19 cellular contexts compared by ENCODE assay signal in genomic region chr2:16644204-16644925, GRCh38. TPM values are rescaled to one million over a fixed set of nuclear protein-coding genes. Genes with fewer than 3 reads are reported as not detected.
DNase-seq lines count a peak whose midpoint lies in the region; ATAC-seq and TF ChIP-seq lines count a peak whose summit lies in the region.
"Had no signal": no experiment of that assay in that cellular context is flagged by ENCODE, and none has a peak within 500 bp of the region (broad histone marks: within the 10 kb centered on the region; RNA-seq: fewer than 3 reads in every experiment).

No MANE protein-coding gene starts in this region.

- CTCF ChIA-PET in A673 (lab: Charles Lee) (no interaction called here), activated B cell treated with CpG ODN at 0.5 μM for 24 hours (lab: Charles Lee) (no interaction called here)

- H2AK5ac ChIP-seq in neuronal stem cell (ENCODE audit: low read depth, low read length): no peak overlapping the region

- H3K9me3 ChIP-seq in A673 (ENCODE audit: low read depth, low read length, poor library complexity, severe bottlenecking) (no peaks in the 10 kb centered on the region), neuronal stem cell (replicated peaks in 1 of 2; ENCODE audit: control insufficient read depth in 2 of 2, insufficient read depth in 1 of 2, low read depth in 1 of 2, low read length in 2 of 2) (no peaks in the 10 kb centered on the region)
- H3K9me3 ChIP-seq: sigmoid colon, uterus had no signal

- no peak overlapping the region for H3K4me3 Mint-ChIP-seq in activated B cell treated with CpG ODN at 0.5 μM for 24 hours
- H3K4me3 Mint-ChIP-seq: CD8-positive, alpha-beta memory T cell; T-helper 1 cell treated with Interleukin-12 subunit alpha and Interleukin-12 subunit beta and Interleukin-4 antibody, amounts not matched to agents 30 μg/mL and 1 μg/mL, for 36 hours had no signal

- no TSS peak for BruUV-seq in A673 (replicated peaks; lab: Mats Ljungman, UMichigan)

- ATAC-seq in HG02798 (IDR thresholded peaks at IDR 0.05; ENCODE audit: poor library complexity, unreplicated experiment) (peak; percentile 52), activated B cell treated with CpG ODN at 0.5 μM for 24 hours (ENCODE audit: low read depth) (no peak), GM19328 (IDR thresholded peaks at IDR 0.05; ENCODE audit: unreplicated experiment) (no peak)
- ATAC-seq: activated CD4-positive, CD25-positive, alpha-beta regulatory T cell treated with anti-CD3 and anti-CD28 coated beads, Interleukin-2, amount 50 U/mL, for 24 hours; left ventricle myocardium superior had no signal

- H3K18ac ChIP-seq in neuronal stem cell (ENCODE audit: low read length): no peak overlapping the region

- peak overlapping the region; percentile 41 for H3K27ac Mint-ChIP-seq in activated B cell treated with CpG ODN at 0.5 μM for 24 hours
- H3K27ac Mint-ChIP-seq: T-helper 1 cell treated with Interleukin-12 subunit alpha and Interleukin-12 subunit beta and Interleukin-4 antibody, amounts not matched to agents 30 μg/mL and 1 μg/mL, for 36 hours had no signal

- H3K4ac ChIP-seq in neuronal stem cell (ENCODE audit: low read length): no peak overlapping the region

- peaks cover 89% of the 10 kb centered on the region for H3K4me1 Mint-ChIP-seq in activated B cell treated with CpG ODN at 0.5 μM for 24 hours

- no peak overlapping the region for H3K4me2 ChIP-seq in neuronal stem cell (ENCODE audit: insufficient read depth, low read length, poor library complexity, severe bottlenecking)

- H3K79me1 ChIP-seq in neuronal stem cell (ENCODE audit: low read depth, low read length): no peaks in the 10 kb centered on the region

- H3K36me3 Mint-ChIP-seq in activated B cell treated with CpG ODN at 0.5 μM for 24 hours (ENCODE audit: low read depth): peaks cover 84% of the 10 kb centered on the region
- H3K36me3 Mint-ChIP-seq: CD8-positive, alpha-beta memory T cell had no signal

- no peak overlapping the region for H2BK5ac ChIP-seq in neuronal stem cell (ENCODE audit: low read length)

- H3K9ac ChIP-seq in neuronal stem cell (ENCODE audit: low read depth, low read length, poor library complexity): no peak overlapping the region

- no peak overlapping the region for H3K23ac ChIP-seq in neuronal stem cell (ENCODE audit: low read depth, low read length, poor library complexity)

- H3K36me3 ChIP-seq in A673 (ENCODE audit: insufficient read depth, low read length, poor library complexity, severe bottlenecking): peaks cover 28% of the 10 kb centered on the region
- H3K36me3 ChIP-seq in neuronal stem cell (replicated peaks in 1 of 2; ENCODE audit: control insufficient read depth in 2 of 2, insufficient read depth in 2 of 2, low read length in 2 of 2): no peaks in the 10 kb centered on the region
- H3K36me3 ChIP-seq: sigmoid colon, uterus had no signal

- no peak overlapping the region for H3K4me3 ChIP-seq in A673 (ENCODE audit: low read depth, low read length, poor library complexity, severe bottlenecking)
- H3K4me3 ChIP-seq in neuronal stem cell (ENCODE audit: low read length in 2 of 2): no peak overlapping the region
- H3K4me3 ChIP-seq: sigmoid colon, uterus had no signal

- H2BK120ac ChIP-seq in neuronal stem cell (ENCODE audit: low read depth, low read length): no peak overlapping the region

- DNase-seq in A673 (ENCODE audit: low spot score) (peak; percentile 58), activated B cell treated with CpG ODN at 0.5 μM for 24 hours (no peak), islet precursor cell (peak; percentile 79), neuronal stem cell (ENCODE audit: low spot score) (no peak), 8988T (no peak), RKO (ENCODE audit: low spot score) (no peak)
- DNase-seq: CD8-positive, alpha-beta memory T cell; EL; left ventricle myocardium superior; NCI-H187; NCI-H446 treated with DMSO at 0.1 percent for 48 hours; SHP77 treated with DMSO at 0.1 percent for 48 hours; sigmoid colon; stimulated activated CD4-positive, alpha-beta T cell treated with anti-CD3 and anti-CD28 coated beads, Interleukin-1b, Interleukin-23, amount 100 ng/mL, for 48 hours; uterus had no signal

- H3K9me3 Mint-ChIP-seq in activated B cell treated with CpG ODN at 0.5 μM for 24 hours: no peaks in the 10 kb centered on the region
- H3K9me3 Mint-ChIP-seq: CD8-positive, alpha-beta memory T cell; T-helper 1 cell treated with Interleukin-12 subunit alpha and Interleukin-12 subunit beta and Interleukin-4 antibody, amounts not matched to agents 30 μg/mL and 1 μg/mL, for 36 hours had no signal

- POLR2A ChIA-PET in A673 (lab: Charles Lee; ENCODE audit: low non-redundant PET): no interaction called here
- POLR2A ChIA-PET in activated B cell treated with CpG ODN at 0.5 μM for 24 hours (lab: Charles Lee): interaction anchor here (1.5 kb wide), 1 partner anchor 13 kb away, joined by 3 read pairs; no protein-coding TSS in a partner anchor

- TF ChIP-seq CTCF in A673 (conservative IDR thresholded peaks at IDR 0.05; ENCODE audit: low read depth, low read length) (no peak), activated B cell treated with CpG ODN at 0.5 μM for 24 hours (IDR thresholded peaks at IDR 0.05) (no peak)

- H3K4me1 ChIP-seq in A673 (ENCODE audit: insufficient read depth, low read length, poor library complexity, severe bottlenecking) (peaks cover 97% of the 10 kb centered on the region), neuronal stem cell (ENCODE audit: control insufficient read depth in 2 of 2, insufficient read depth in 1 of 2, low read depth in 1 of 2, low read length in 2 of 2) (peaks cover 12 to 20% of the 10 kb centered on the region in 2 donors)

- WGBS in neuronal stem cell (ENCODE audit: extremely low coverage in 2 of 2, insufficient read length in 2 of 2, insufficient replicate concordance in 1 of 2), 2 donors: no CpG with 5 or more reads among the region's 6 CpGs

- intact Hi-C loops in A673 (cut with micrococcal nuclease; ENCODE audit: unreplicated experiment): no loop called here
- intact Hi-C loops in activated B cell treated with CpG ODN at 0.5 μM for 24 hours (cut with micrococcal nuclease): loop anchor here (1.0 kb wide), 1 partner anchor 8 kb away; no protein-coding TSS in a partner anchor

- peak overlapping the region; percentile 85 for H3K27ac ChIP-seq in A673 (ENCODE audit: low read depth, low read length, poor library complexity, severe bottlenecking)
- no peak overlapping the region for H3K27ac ChIP-seq in neuronal stem cell (replicated peaks; ENCODE audit: low read length)
- H3K27ac ChIP-seq: sigmoid colon, uterus had no signal

- H2AFZ ChIP-seq in neuronal stem cell (ENCODE audit: low read length): no peak overlapping the region

- no peak overlapping the region for H4K91ac ChIP-seq in neuronal stem cell (ENCODE audit: low read depth, low read length, poor library complexity)

- no peak overlapping the region for H4K8ac ChIP-seq in neuronal stem cell (ENCODE audit: low read depth, low read length)

- no peak overlapping the region for H3K14ac ChIP-seq in neuronal stem cell (ENCODE audit: low read length)

- H3K27me3 ChIP-seq in A673 (replicated peaks; ENCODE audit: insufficient read depth, low read depth, low read length, poor library complexity) (no peaks in the 10 kb centered on the region), neuronal stem cell (ENCODE audit: control insufficient read depth in 3 of 3, insufficient read depth in 3 of 3, low read depth in 1 of 3, low read length in 3 of 3) (peaks cover 0 to 3% (median 0%) of the 10 kb centered on the region in 3 experiments)
- H3K27me3 ChIP-seq: sigmoid colon, uterus had no signal

- H2BK12ac ChIP-seq in neuronal stem cell (ENCODE audit: low read length): no peak overlapping the region

- no peak overlapping the region for H2BK15ac ChIP-seq in neuronal stem cell (ENCODE audit: low read length)

- no peaks in the 10 kb centered on the region for H3K27me3 Mint-ChIP-seq in activated B cell treated with CpG ODN at 0.5 μM for 24 hours

RNA-seq across cellular contexts. Expression of gene CYRIA, which starts 21.3 kb away (rescaled TPM):
- 183 TPM in 2 replicates for total RNA-seq in A673 (2021)
- 72.7 and 76.1 TPM in 2 replicates for total RNA-seq in activated B cell treated with CpG ODN at 0.5 μM for 24 hours
- polyA plus RNA-seq in neuronal stem cell (2013, experiment 1 of 2): 2.1 TPM
- 2.2 TPM for polyA plus RNA-seq in neuronal stem cell (2013, experiment 2 of 2)

Comparison
In these comparisons a context has a peak if more than half of its experiments do, and no peak if none do; other contexts are left out.
1. DNase-seq: peak in A673 (single experiment) and islet precursor cell (single experiment); none in activated B cell treated with CpG ODN at 0.5 μM for 24 hours (single experiment), neuronal stem cell (single experiment), 8988T (single experiment) and RKO (single experiment).